In the genomic region with DNA sequence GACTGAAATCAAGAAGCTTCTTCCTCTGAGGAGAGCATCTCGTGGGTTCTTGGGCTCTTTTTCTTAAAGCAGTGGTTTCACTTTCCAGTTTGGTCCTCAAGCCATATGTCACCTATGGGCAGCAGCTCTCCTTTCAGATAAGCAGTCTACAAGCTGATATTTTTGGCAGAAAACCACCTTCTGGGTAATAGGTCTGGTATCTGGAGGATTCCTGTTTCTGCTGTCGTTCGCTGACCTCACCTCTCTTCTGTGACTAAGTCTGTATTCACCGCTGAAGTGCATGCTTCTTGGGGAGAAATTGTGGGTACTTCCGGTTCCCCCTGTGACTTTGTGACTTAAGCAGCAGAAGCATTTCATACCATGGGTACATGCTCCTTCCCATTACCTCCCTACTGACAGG, we compare ENCODE assay signal across 9 cellular contexts.
DNase-seq lines count a peak whose midpoint lies in the region; ATAC-seq and TF ChIP-seq lines count a peak whose summit lies in the region.
"Had no signal": no experiment of that assay in that cellular context is flagged by ENCODE, and none has a peak within 500 bp of the region (broad histone marks: within the 10 kb centered on the region; RNA-seq: fewer than 3 reads in every experiment).

No MANE protein-coding gene starts in this region.

- TF ChIP-seq CTCF in RWPE1 (conservative IDR thresholded peaks at IDR 0.05; ENCODE audit: low read depth), result no peak
- TF ChIP-seq CTCF in kidney epithelial cell (IDR thresholded peaks at IDR 0.05; ENCODE audit: insufficient read depth, low read length, poor library complexity, severe bottlenecking), result no peak
- TF ChIP-seq CTCF in nephron progenitor cell (IDR thresholded peaks at IDR 0.05), result no peak

- peak; percentile 11 for DNase-seq in activated CD4-positive, alpha-beta T cell treated with anti-CD3 and anti-CD28 coated beads for 48 hours
- no peak for DNase-seq in activated CD4-positive, alpha-beta T cell treated with anti-CD3 and anti-CD28 coated beads, Interleukin-2, amount 50 U/mL, for 1 hour
- DNase-seq in RWPE1 (ENCODE audit: low spot score), result peak; percentile 62
- peak; percentile 95 for DNase-seq in kidney epithelial cell (ENCODE audit: low read depth)
- no peak for DNase-seq in NCI-H2227 treated with DMSO at 0.1 percent for 48 hours (lab: John Stamatoyannopoulos, UW)
- no peak for DNase-seq in nephron progenitor cell

- peak; percentile 81 for ATAC-seq in HG02798 (IDR thresholded peaks at IDR 0.05; ENCODE audit: poor library complexity, unreplicated experiment)
- no peak for ATAC-seq in HG03469 (IDR thresholded peaks at IDR 0.05; ENCODE audit: unreplicated experiment)

- H3K36me3 Mint-ChIP-seq in nephron progenitor cell (ENCODE audit: low read depth), result no peaks in the 10 kb centered on the region

- H3K4me3 ChIP-seq in kidney epithelial cell (ENCODE audit: low read depth, low read length), result no peak overlapping the region
- H3K4me3 ChIP-seq: BLaER1 had no signal

- POLR2A ChIA-PET in RWPE1 (lab: Yijun Ruan, JAX; ENCODE audit: low non-redundant PET), result no interaction called here

- no peaks in the 10 kb centered on the region for H3K36me3 ChIP-seq in kidney epithelial cell (ENCODE audit: control insufficient read depth, insufficient read depth, low read length)
- H3K36me3 ChIP-seq: BLaER1 had no signal

- CTCF ChIA-PET in RWPE1 (lab: Yijun Ruan, JAX), result no interaction called here

- H3K4me3 Mint-ChIP-seq in nephron progenitor cell, result no peak overlapping the region

- no peak overlapping the region for H3K27ac Mint-ChIP-seq in nephron progenitor cell

- no peaks in the 10 kb centered on the region for H3K27me3 ChIP-seq in kidney epithelial cell (ENCODE audit: control insufficient read depth, insufficient read depth, low read length)
- H3K27me3 ChIP-seq: BLaER1 had no signal

- peaks cover 9% of the 10 kb centered on the region for H3K27me3 Mint-ChIP-seq in nephron progenitor cell (ENCODE audit: low read depth, poor library complexity)

- H3K4me1 Mint-ChIP-seq in nephron progenitor cell, result no peaks in the 10 kb centered on the region

- H3K27ac ChIP-seq in RWPE1, result no peak overlapping the region
- H3K27ac ChIP-seq: BLaER1 had no signal

- no peaks in the 10 kb centered on the region for H3K9me3 Mint-ChIP-seq in nephron progenitor cell

Comparison
In these comparisons a context has a peak if more than half of its experiments do, and no peak if none do; other contexts are left out.
1. DNase-seq: peak in activated CD4-positive, alpha-beta T cell treated with anti-CD3 and anti-CD28 coated beads for 48 hours (single experiment), RWPE1 (single experiment) and kidney epithelial cell (single experiment); none in activated CD4-positive, alpha-beta T cell treated with anti-CD3 and anti-CD28 coated beads, Interleukin-2, amount 50 U/mL, for 1 hour (single experiment), NCI-H2227 treated with DMSO at 0.1 percent for 48 hours (single experiment) and nephron progenitor cell (single experiment).